In the genomic region with DNA sequence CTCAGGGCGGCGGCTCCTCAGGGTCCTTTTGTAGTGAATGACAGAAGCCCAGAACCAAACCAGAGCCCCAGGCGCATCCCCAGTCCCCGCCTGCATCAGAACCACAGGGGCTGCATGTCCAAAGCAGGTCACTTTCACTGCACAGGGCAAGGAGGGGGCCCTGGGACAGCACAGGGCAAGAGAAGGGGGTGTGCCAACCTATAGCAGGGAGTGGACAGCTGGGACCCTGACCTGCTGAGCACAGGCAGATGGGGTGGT, we compare ENCODE assay signal across 18 cellular contexts.
DNase-seq lines count a peak whose midpoint lies in the region; ATAC-seq and TF ChIP-seq lines count a peak whose summit lies in the region.
"Had no signal": no experiment of that assay in that cellular context is flagged by ENCODE, and none has a peak within 500 bp of the region (broad histone marks: within the 10 kb centered on the region; RNA-seq: fewer than 3 reads in every experiment).

No MANE protein-coding gene starts in this region.

- no peaks in the 10 kb centered on the region for H3K4me1 ChIP-seq in GM23338 (ENCODE audit: insufficient read depth)
- no peaks in the 10 kb centered on the region for H3K4me1 ChIP-seq in neuronal stem cell (ENCODE audit: control insufficient read depth in 2 of 2, insufficient read depth in 1 of 2, low read depth in 1 of 2, low read length in 2 of 2)

- no peaks in the 10 kb centered on the region; the same call in 2 of the 3 replicates for H3K9me3 Mint-ChIP-seq in GM23338
- H3K9me3 Mint-ChIP-seq: CD4-positive, alpha-beta T cell had no signal

- H3K14ac ChIP-seq in neuronal stem cell (ENCODE audit: low read length): peak overlapping the region; percentile 31

- H3K27ac ChIP-seq in GM23338 (ENCODE audit: low read depth) (no peak overlapping the region), WERI-Rb-1 (peak overlapping the region; percentile 70), neuronal stem cell (replicated peaks; ENCODE audit: low read length) (no peak overlapping the region)
- H3K27ac ChIP-seq: C4-2B, HL-60 had no signal

- ATAC-seq in GM23338: 0 out of 3 replicates have a peak, but pooled peaks have one; percentile 28
- ATAC-seq in Right ventricle myocardium superior (ENCODE audit: poor library complexity): no peak
- no peak for ATAC-seq in GM19023 (IDR thresholded peaks at IDR 0.05; ENCODE audit: unreplicated experiment)

- DNase-seq in GM23338 (ENCODE audit: low spot score): no peak
- DNase-seq in WERI-Rb-1: peak; percentile 21
- no peak for DNase-seq in neuronal stem cell (ENCODE audit: low spot score)
- DNase-seq in activated naive CD4-positive, alpha-beta T cell treated with anti-CD3 and anti-CD28 coated beads, Interleukin-2, amount 50 U/mL, for 16 hours: no peak
- DNase-seq in Right ventricle myocardium superior: no peak
- DNase-seq in MV-4-11 (lab: John Stamatoyannopoulos, UW): no peak
- DNase-seq: 8988T; Caco-2; CD4-positive, alpha-beta T cell; DMS153; DMS79; GF-D8; HCEC 1CT; KBM-7 had no signal

- H3K18ac ChIP-seq in neuronal stem cell (ENCODE audit: low read length): peak overlapping the region; percentile 60

- H3K27me3 ChIP-seq in GM23338 (ENCODE audit: insufficient read depth) (no peaks in the 10 kb centered on the region), WERI-Rb-1 (ENCODE audit: insufficient read depth, low read depth, severe bottlenecking) (no peaks in the 10 kb centered on the region), neuronal stem cell (ENCODE audit: control insufficient read depth in 3 of 3, insufficient read depth in 3 of 3, low read depth in 1 of 3, low read length in 3 of 3) (peaks cover 0 to 4% (median 0%) of the 10 kb centered on the region in 3 experiments)

- no peaks in the 10 kb centered on the region for H4K20me1 ChIP-seq in GM23338 (replicated peaks; ENCODE audit: insufficient read depth)

- H3K4me2 ChIP-seq in GM23338: no peak overlapping the region
- H3K4me2 ChIP-seq in neuronal stem cell (ENCODE audit: insufficient read depth, low read length, poor library complexity, severe bottlenecking): no peak overlapping the region

- H3K4me3 Mint-ChIP-seq in GM23338: no peak overlapping the region
- H3K4me3 Mint-ChIP-seq: CD4-positive, alpha-beta T cell; IgD-negative memory B cell had no signal

- no peaks in the 10 kb centered on the region for H3K9me2 ChIP-seq in GM23338 (ENCODE audit: insufficient read depth)

- H3K79me2 ChIP-seq in GM23338 (replicated peaks; ENCODE audit: insufficient read depth): no peaks in the 10 kb centered on the region

- no peaks in the 10 kb centered on the region for H3K79me1 ChIP-seq in neuronal stem cell (ENCODE audit: low read depth, low read length)

- H2BK5ac ChIP-seq in neuronal stem cell (ENCODE audit: low read length): no peak overlapping the region

- H2AFZ ChIP-seq in GM23338 (peak overlapping the region; percentile 14; the same call in 1 of the 2 replicates), neuronal stem cell (ENCODE audit: low read length) (no peak overlapping the region)

- H3K4ac ChIP-seq in neuronal stem cell (ENCODE audit: low read length): no peak overlapping the region

- H3K9me3 ChIP-seq in WERI-Rb-1 (ENCODE audit: severe bottlenecking) (no peaks in the 10 kb centered on the region), neuronal stem cell (replicated peaks in 1 of 2; ENCODE audit: control insufficient read depth in 2 of 2, insufficient read depth in 1 of 2, low read depth in 1 of 2, low read length in 2 of 2) (no peaks in the 10 kb centered on the region)

- no peak overlapping the region for H2BK12ac ChIP-seq in neuronal stem cell (ENCODE audit: low read length)

- peaks cover 6% of the 10 kb centered on the region for H3K4me1 Mint-ChIP-seq in GM23338
- H3K4me1 Mint-ChIP-seq: IgD-negative memory B cell had no signal

- H3K36me3 ChIP-seq in GM23338 (ENCODE audit: insufficient read depth): no peaks in the 10 kb centered on the region
- no peaks in the 10 kb centered on the region for H3K36me3 ChIP-seq in WERI-Rb-1
- H3K36me3 ChIP-seq in neuronal stem cell (replicated peaks in 1 of 2; ENCODE audit: control insufficient read depth in 2 of 2, insufficient read depth in 2 of 2, low read length in 2 of 2): no peaks in the 10 kb centered on the region

- peak overlapping the region; percentile 8 for H4K8ac ChIP-seq in neuronal stem cell (ENCODE audit: low read depth, low read length)

- WGBS in neuronal stem cell (ENCODE audit: extremely low coverage in 2 of 2, insufficient read length in 2 of 2, insufficient replicate concordance in 1 of 2), 2 donors: no CpG with 5 or more reads among the region's 4 CpGs

- H3K36me3 Mint-ChIP-seq in GM23338 (ENCODE audit: low read depth): no peaks in the 10 kb centered on the region
- H3K36me3 Mint-ChIP-seq: IgD-negative memory B cell had no signal

- peak overlapping the region; percentile 40 for H2AK5ac ChIP-seq in neuronal stem cell (ENCODE audit: low read depth, low read length)

- H2BK15ac ChIP-seq in neuronal stem cell (ENCODE audit: low read length): peak overlapping the region; percentile 15

- peak overlapping the region; percentile 17 for H3K23ac ChIP-seq in neuronal stem cell (ENCODE audit: low read depth, low read length, poor library complexity)

- H3K9ac ChIP-seq in neuronal stem cell (ENCODE audit: low read depth, low read length, poor library complexity): no peak overlapping the region

- no peak overlapping the region for H2BK120ac ChIP-seq in neuronal stem cell (ENCODE audit: low read depth, low read length)

- intact Hi-C loops in Right ventricle myocardium superior (cut with DNase I): no loop called here

- no peak overlapping the region for H4K91ac ChIP-seq in neuronal stem cell (ENCODE audit: low read depth, low read length, poor library complexity)

- TF ChIP-seq CTCF in GM23338 (conservative IDR thresholded peaks at IDR 0.05; ENCODE audit: low read depth in 2 of 2) (no peak), WERI-Rb-1 (IDR thresholded peaks at IDR 0.05; ENCODE audit: low read depth, low read length) (no peak)

- H3K4me3 ChIP-seq in GM23338 (no peak overlapping the region), WERI-Rb-1 (ENCODE audit: low read depth, low read length) (no peak overlapping the region), neuronal stem cell (ENCODE audit: low read length in 2 of 2) (peak overlapping the region in 1 of 2 donors; percentile 37)

- no peak overlapping the region for H3K27ac Mint-ChIP-seq in GM23338
- H3K27ac Mint-ChIP-seq: CD4-positive, alpha-beta T cell; IgD-negative memory B cell had no signal

- H3K27me3 Mint-ChIP-seq in GM23338 (ENCODE audit: insufficient read depth, low read depth, poor library complexity): peaks cover 16% of the 10 kb centered on the region

- no peaks in the 10 kb centered on the region for H3F3A ChIP-seq in GM23338 (replicated peaks; ENCODE audit: low read depth)

TF ChIP-seq in GM23338, 12 proteins besides CTCF, POLR2A, EP300 and RAD21 (continues in another document):
- TF ChIP-seq EZH2 (IDR thresholded peaks at IDR 0.05; ENCODE audit: low read depth, unreplicated experiment) (no peak), POLR2AphosphoS5 (IDR thresholded peaks at IDR 0.05; ENCODE audit: low read depth) (no peak), CREB1 (CRISPR knock-in tag; IDR thresholded peaks at IDR 0.05; ENCODE audit: low read depth) (no peak), STAT1 (IDR thresholded peaks at IDR 0.05; ENCODE audit: unreplicated experiment) (no peak), ZNF331 (CRISPR knock-in tag; IDR thresholded peaks at IDR 0.05; ENCODE audit: low read depth) (no peak)
- TF ChIP-seq, protein P1, sequence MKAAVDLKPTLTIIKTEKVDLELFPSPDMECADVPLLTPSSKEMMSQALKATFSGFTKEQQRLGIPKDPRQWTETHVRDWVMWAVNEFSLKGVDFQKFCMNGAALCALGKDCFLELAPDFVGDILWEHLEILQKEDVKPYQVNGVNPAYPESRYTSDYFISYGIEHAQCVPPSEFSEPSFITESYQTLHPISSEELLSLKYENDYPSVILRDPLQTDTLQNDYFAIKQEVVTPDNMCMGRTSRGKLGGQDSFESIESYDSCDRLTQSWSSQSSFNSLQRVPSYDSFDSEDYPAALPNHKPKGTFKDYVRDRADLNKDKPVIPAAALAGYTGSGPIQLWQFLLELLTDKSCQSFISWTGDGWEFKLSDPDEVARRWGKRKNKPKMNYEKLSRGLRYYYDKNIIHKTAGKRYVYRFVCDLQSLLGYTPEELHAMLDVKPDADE (IDR thresholded peaks at IDR 0.05): no peak
